Comparison of ENCODE assay signal across 27 cellular contexts in the genomic region with DNA sequence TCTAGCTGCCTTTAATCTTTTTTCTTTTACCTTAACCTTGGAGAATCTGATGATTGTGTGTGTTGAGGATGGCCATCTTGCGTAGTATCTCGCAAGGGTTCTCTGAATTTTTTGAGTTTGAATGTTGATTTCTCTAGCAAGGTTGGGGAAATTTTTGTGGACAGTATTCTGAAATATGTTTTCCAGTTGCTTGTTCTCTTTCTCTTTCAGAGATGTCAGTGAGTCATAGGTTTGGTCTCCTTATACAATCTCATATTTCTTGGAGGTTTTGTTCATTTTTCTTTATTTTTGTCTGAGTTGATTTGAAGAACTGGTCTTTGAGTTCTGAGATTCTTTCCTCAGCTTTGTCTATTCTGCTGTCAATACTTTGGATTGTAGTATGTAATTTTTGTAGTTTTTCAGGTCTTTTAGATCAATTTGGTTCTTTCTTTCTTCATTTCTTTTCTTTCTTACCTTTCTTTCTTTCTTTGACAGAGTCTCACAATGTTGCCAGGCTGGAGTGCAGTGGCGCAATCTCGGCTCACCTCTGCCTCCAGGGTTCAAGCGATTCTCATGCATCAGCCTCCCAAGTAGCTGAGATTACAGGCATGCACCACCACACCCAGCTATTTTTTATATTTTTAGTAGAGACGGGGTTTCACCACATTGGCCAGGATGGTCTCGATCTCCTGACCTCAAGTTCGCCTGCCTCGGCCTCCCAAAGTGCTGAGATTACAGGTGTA.
DNase-seq lines count a peak whose midpoint lies in the region; TF ChIP-seq lines count a peak whose summit lies in the region.
"Had no signal": no experiment of that assay in that cellular context is flagged by ENCODE, and none has a peak within 500 bp of the region (broad histone marks: within the 10 kb centered on the region; RNA-seq: fewer than 3 reads in every experiment).

No MANE protein-coding gene starts in this region.

- peaks cover 10% of the 10 kb centered on the region; the same call in 1 of the 2 replicates for H3K9me2 ChIP-seq in GM23248 (ENCODE audit: insufficient read depth)

- TF ChIP-seq CTCF in astrocyte of the spinal cord (IDR thresholded peaks at IDR 0.05; ENCODE audit: low read depth, low read length) (no peak), fibroblast of villous mesenchyme (IDR thresholded peaks at IDR 0.05; ENCODE audit: insufficient read depth, low read depth, low read length) (no peak)

- H3K4me2 ChIP-seq in GM23248 (ENCODE audit: unreplicated experiment), result peak overlapping the region; percentile 32

- no peaks in the 10 kb centered on the region for H3F3A ChIP-seq in GM23248 (ENCODE audit: insufficient read depth)

- H3K27me3 ChIP-seq in GM23248 (replicated peaks; ENCODE audit: insufficient read depth), result no peaks in the 10 kb centered on the region

- in situ Hi-C loops in GM23248 (cut with MboI) (no loop called here), astrocyte of the spinal cord (cut with HindIII; ENCODE audit: low sequenced_read_pairs) (no loop called here)

- no peak overlapping the region for H2AFZ ChIP-seq in GM23248

- DNase-seq in GM23248 (peak; percentile 50), astrocyte of the spinal cord (ENCODE audit: low read depth, low spot score) (peak; percentile 43), fibroblast of villous mesenchyme (ENCODE audit: low read depth) (peak; percentile 32), stromal cell of bone marrow (ENCODE audit: low read depth) (peak; percentile 35), NCI-H187 (lab: John Stamatoyannopoulos, UW) (no peak), mucosa of gallbladder (ENCODE audit: low spot score) (no peak), inferior parietal cortex (ENCODE audit: extremely low spot score) (no peak)
- DNase-seq: activated CD4-positive, alpha-beta T cell treated with anti-CD3 and anti-CD28 coated beads for 48 hours; activated naive CD4-positive, alpha-beta T cell; activated T-cell treated with anti-CD3 and anti-CD28 coated beads, Interleukin-2, amount 50 U/mL, for 48 hours; AML-193; amniotic stem cell; CD4-positive, alpha-beta memory T cell; dorsolateral prefrontal cortex; foreskin melanocyte; H7; Kasumi-1; natural killer cell; NCI-H1048; NCI-H1930; NCI-H2227 treated with DMSO at 0.1 percent for 48 hours; stimulated activated CD4-positive, alpha-beta T cell treated with anti-CD3 and anti-CD28 coated beads, Interleukin-12 subunit alpha, Interleukin-12 subunit beta, amount 100 ng/mL, for 4 hours; stimulated activated CD4-positive, alpha-beta T cell treated with anti-CD3 and anti-CD28 coated beads, Interleukin-4, amount 100 ng/mL, for 24 hours; stimulated activated naive CD8-positive, alpha-beta T cell treated with anti-CD3 and anti-CD28 coated beads, Interleukin-15, Interleukin-2, amounts not matched to agents 100 U/mL and 50 U/mL, for 24 hours; T-helper 2 cell had no signal

- 93 to 97% methylated on average over 9 of the region's 9 CpGs for WGBS in GM23248 (ENCODE audit: low coverage in 1 of 2, low lambda C conversion rate in 2 of 2, missing lambda C conversion rate in 2 of 2), 2 experiments

- H3K4me3 ChIP-seq in GM23248 (no peak overlapping the region), astrocyte of the spinal cord (ENCODE audit: low read depth, low read length) (no peak overlapping the region), fibroblast of villous mesenchyme (ENCODE audit: low read depth, low read length) (no peak overlapping the region)
- H3K4me3 ChIP-seq: dorsolateral prefrontal cortex, SK-N-MC had no signal

- H3K9me3 ChIP-seq in GM23248 (ENCODE audit: low read depth), result no peaks in the 10 kb centered on the region

- no peaks in the 10 kb centered on the region for H3K36me3 ChIP-seq in GM23248 (ENCODE audit: low read depth)

- H3K9ac ChIP-seq in GM23248, result no peak overlapping the region

- H4K20me1 ChIP-seq in GM23248 (ENCODE audit: insufficient read depth), result no peaks in the 10 kb centered on the region

- H3K27ac ChIP-seq in GM23248, result 0 out of 2 replicates have a peak overlapping the region, but pooled peaks have one; percentile 2
- H3K27ac ChIP-seq: dorsolateral prefrontal cortex, RWPE1, SK-N-MC had no signal

- peaks cover 18% of the 10 kb centered on the region for H3K4me1 ChIP-seq in GM23248 (ENCODE audit: insufficient read depth)

- H3K79me2 ChIP-seq in GM23248 (ENCODE audit: insufficient read depth), result no peaks in the 10 kb centered on the region

Comparison
In these comparisons a context has a peak if more than half of its experiments do, and no peak if none do; other contexts are left out.
1. DNase-seq: peak in GM23248 (single experiment), astrocyte of the spinal cord (single experiment), fibroblast of villous mesenchyme (single experiment) and stromal cell of bone marrow (single experiment); none in NCI-H187 (0 of 2), mucosa of gallbladder (single experiment) and inferior parietal cortex (single experiment).